In the genomic region with DNA sequence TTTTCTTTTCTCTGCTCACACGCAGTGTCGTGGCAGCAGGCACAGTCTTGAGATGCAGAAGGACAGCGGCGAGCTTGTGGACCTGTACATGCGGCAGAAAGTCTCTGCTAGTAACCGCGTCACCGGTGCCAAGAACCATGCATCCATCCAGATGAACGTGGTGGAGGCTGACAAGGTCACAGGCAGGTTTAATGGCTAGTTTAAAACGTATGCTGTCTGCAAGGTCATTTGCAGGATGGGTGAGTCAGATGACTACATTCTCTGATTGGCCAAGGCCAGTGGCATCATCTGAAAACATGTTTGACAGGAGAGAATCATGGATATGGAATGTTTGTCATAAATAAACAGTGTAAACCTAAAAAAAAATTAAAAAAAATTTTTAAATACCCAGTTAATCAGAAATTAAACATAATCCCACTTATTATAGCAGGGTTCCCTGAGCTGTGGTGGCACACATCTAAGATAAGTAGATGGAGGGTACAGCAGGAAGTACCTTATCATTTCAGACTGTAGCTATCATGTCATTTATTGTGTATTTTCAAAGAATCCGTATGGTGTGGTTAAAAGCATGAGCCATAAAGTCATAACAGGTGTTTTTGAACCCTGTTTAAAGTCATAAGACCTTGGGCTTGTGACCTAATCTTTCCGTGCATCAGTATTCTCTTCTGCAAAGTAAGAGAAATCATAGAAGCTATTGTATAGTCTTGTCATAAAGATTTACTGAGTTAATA, we compare ENCODE assay signal across 14 cellular contexts. TPM values are rescaled to one million over a fixed set of nuclear protein-coding genes. Genes with fewer than 3 reads are reported as not detected.
DNase-seq lines count a peak whose midpoint lies in the region; ATAC-seq and TF ChIP-seq lines count a peak whose summit lies in the region.
"Had no signal": no experiment of that assay in that cellular context is flagged by ENCODE, and none has a peak within 500 bp of the region (broad histone marks: within the 10 kb centered on the region; RNA-seq: fewer than 3 reads in every experiment).

No MANE protein-coding gene starts in this region.

- no peak overlapping the region for H3K56ac ChIP-seq in IMR-90 (ENCODE audit: extremely low read depth, insufficient read depth, low read length)

- ATAC-seq in IMR-90 (ENCODE audit: low read depth) = peak; percentile 64

- no TSS peak for BruUV-seq in IMR-90 (replicated peaks; lab: Mats Ljungman, UMichigan)

- H4K8ac ChIP-seq in IMR-90 (ENCODE audit: low read depth in 2 of 2, low read length in 2 of 2) = peak overlapping the region in 1 of 2 experiments; percentile 42; a peak in 2 of 4 replicates

- H2BK20ac ChIP-seq in IMR-90 (ENCODE audit: low read depth, low read length) = peak overlapping the region; percentile 57

- TF ChIP-seq POLR2A in IMR-90 (IDR thresholded peaks at IDR 0.05; ENCODE audit: low read depth, low read length) = no peak

- CTCF ChIA-PET in IMR-90 (lab: Yijun Ruan, JAX) = interaction anchor here (0.6 kb wide), 1 partner anchor 76 kb away, joined by 4 read pairs; no protein-coding TSS in a partner anchor

- H3K36me3 ChIP-seq in IMR-90 (ENCODE audit: control insufficient read depth, insufficient read depth, low read length) (no peaks in the 10 kb centered on the region), right atrium auricular region (no peaks in the 10 kb centered on the region)
- H3K36me3 ChIP-seq: BLaER1 had no signal

- H3K4ac ChIP-seq in IMR-90 (ENCODE audit: low read depth, low read length) = peak overlapping the region; percentile 81

- peak overlapping the region; percentile 26; the same call in 1 of the 2 replicates for H4K91ac ChIP-seq in IMR-90 (ENCODE audit: insufficient read depth, low read depth, low read length)

- peak overlapping the region; percentile 9; the same call in 1 of the 2 replicates for H3K4me2 ChIP-seq in IMR-90 (ENCODE audit: low read depth, low read length)
- H3K4me2 ChIP-seq: BLaER1 had no signal

- WGBS in IMR-90 (ENCODE audit: extremely low coverage in 2 of 2, insufficient read length in 1 of 2), 2 experiments = 74% methylated on average over 8 of the region's 12 CpGs; no CpG with 5 or more reads in 1 of the 2 experiments

- H4K20me1 ChIP-seq in IMR-90 (ENCODE audit: insufficient read depth, low read length) = no peaks in the 10 kb centered on the region
- H4K20me1 ChIP-seq: BLaER1 had no signal

- H3K23ac ChIP-seq in IMR-90 (ENCODE audit: low read depth, low read length) = 0 out of 2 replicates have a peak overlapping the region, but pooled peaks have one; percentile 12

- no peak overlapping the region for H2BK5ac ChIP-seq in IMR-90 (ENCODE audit: low read depth, low read length, poor library complexity, severe bottlenecking)

- H2BK15ac ChIP-seq in IMR-90 (ENCODE audit: low read depth, low read length) = no peak overlapping the region

- no peaks in the 10 kb centered on the region for H3K27me3 ChIP-seq in IMR-90 (ENCODE audit: control insufficient read depth, insufficient read depth, low read length)
- no peaks in the 10 kb centered on the region for H3K27me3 ChIP-seq in right atrium auricular region
- H3K27me3 ChIP-seq: BLaER1 had no signal

- no peak for TF ChIP-seq RAD21 in IMR-90 (IDR thresholded peaks at IDR 0.05; ENCODE audit: low read length)

- H3K9me3 ChIP-seq in IMR-90 (ENCODE audit: control insufficient read depth, insufficient read depth, low read length) (no peaks in the 10 kb centered on the region), right atrium auricular region (no peaks in the 10 kb centered on the region)
- H3K9me3 ChIP-seq: BLaER1 had no signal

- intact Hi-C loops in IMR-90 (cut with micrococcal nuclease) = no loop called here

- no peak overlapping the region for H3K9ac ChIP-seq in IMR-90 (ENCODE audit: low read depth, low read length)
- H3K9ac ChIP-seq: BLaER1 had no signal

- DNase-seq in AG10803 (ENCODE audit: low read depth) (peak; percentile 37), IMR-90 (peak; percentile 81), amniotic epithelial cell (ENCODE audit: low read depth) (peak; percentile 77), right atrium auricular region (ENCODE audit: low spot score) (no peak), occipital lobe (lab: John Stamatoyannopoulos, UW) (no peak), NAMALWA (ENCODE audit: low spot score) (no peak), HPDE6-E6E7 (ENCODE audit: extremely low spot score) (no peak), NCI-H526 treated with DMSO at 0.1 percent for 48 hours (lab: John Stamatoyannopoulos, UW) (no peak)
- DNase-seq: activated CD4-positive, alpha-beta T cell treated with anti-CD3 and anti-CD28 coated beads for 48 hours; activated effector memory CD4-positive, alpha-beta T cell treated with anti-CD3 and anti-CD28 coated beads, Interleukin-2, amount 50 U/mL, for 16 hours; caudate nucleus; NCI-H2029; stimulated activated CD4-positive, alpha-beta T cell treated with anti-CD3 and anti-CD28 coated beads, Interleukin-4, amount 100 ng/mL, for 24 hours had no signal

- H3K18ac ChIP-seq in IMR-90 (ENCODE audit: low read depth, low read length) = no peak overlapping the region; the same call in 1 of the 2 replicates

- H2AK5ac ChIP-seq in IMR-90 (ENCODE audit: low read depth, low read length) = peak overlapping the region; percentile 71; the same call in 1 of the 2 replicates

- H3K14ac ChIP-seq in IMR-90 (replicated peaks; ENCODE audit: low read depth, low read length) = peak overlapping the region; percentile 46

- H2AFZ ChIP-seq in IMR-90 (replicated peaks; ENCODE audit: low read length, poor library complexity) = peak overlapping the region; percentile 76

- 0 out of 4 replicates have a peak, but pooled peaks cover 0 to 3% of the 10 kb centered on the region in 2 experiments for H3K79me1 ChIP-seq in IMR-90 (ENCODE audit: low read depth in 1 of 2, low read length in 2 of 2)

- peak overlapping the region; percentile 73 for H2BK120ac ChIP-seq in IMR-90 (ENCODE audit: low read depth, low read length)

- H3K4me1 ChIP-seq in IMR-90 (ENCODE audit: control insufficient read depth, insufficient read depth, low read length) (peaks cover 9% of the 10 kb centered on the region), right atrium auricular region (peaks cover 0 to 20% of the 10 kb centered on the region in 2 donors)
- H3K4me1 ChIP-seq: BLaER1 had no signal

- no peak overlapping the region for H4K5ac ChIP-seq in IMR-90 (ENCODE audit: low read depth, low read length)

- no peak overlapping the region for H3K4me3 ChIP-seq in AG10803 (ENCODE audit: low read length)
- H3K4me3 ChIP-seq in IMR-90 (ENCODE audit: insufficient read depth, low read depth, low read length) = no peak overlapping the region
- H3K4me3 ChIP-seq in right atrium auricular region = no peak overlapping the region
- H3K4me3 ChIP-seq: BLaER1 had no signal

- peak overlapping the region; percentile 14; the same call in 1 of the 2 replicates for H3K27ac ChIP-seq in IMR-90 (ENCODE audit: insufficient read depth, low read length)
- H3K27ac ChIP-seq in right atrium auricular region = peak overlapping the region; percentile 10 to 63
- H3K27ac ChIP-seq: BLaER1 had no signal

- H2AK9ac ChIP-seq in IMR-90 (replicated peaks; ENCODE audit: low read depth, low read length, poor library complexity) = no peak overlapping the region

- dilution Hi-C loops in IMR-90 (cut with HindIII; ENCODE audit: low sequenced_read_pairs, unreplicated experiment) = no loop called here

- in situ Hi-C loops in IMR-90 (cut with MboI; ENCODE audit: low sequenced_read_pairs) = no loop called here

- TF ChIP-seq CTCF in AG10803 (conservative IDR thresholded peaks at IDR 0.05; ENCODE audit: low read length) (no peak), IMR-90 (conservative IDR thresholded peaks at IDR 0.05; ENCODE audit: low read depth, low read length) (no peak), right atrium auricular region (IDR thresholded peaks at IDR 0.05) (no peak)

- H3K9me1 ChIP-seq in IMR-90 (ENCODE audit: insufficient read depth, low read length) = peaks cover 3% of the 10 kb centered on the region

- POLR2A ChIA-PET in IMR-90 (lab: Charles Lee; ENCODE audit: unreplicated experiment) = no interaction called here

TF ChIP-seq in IMR-90, 13 proteins besides CTCF, POLR2A, EP300 and RAD21:
- TF ChIP-seq, protein P1, sequence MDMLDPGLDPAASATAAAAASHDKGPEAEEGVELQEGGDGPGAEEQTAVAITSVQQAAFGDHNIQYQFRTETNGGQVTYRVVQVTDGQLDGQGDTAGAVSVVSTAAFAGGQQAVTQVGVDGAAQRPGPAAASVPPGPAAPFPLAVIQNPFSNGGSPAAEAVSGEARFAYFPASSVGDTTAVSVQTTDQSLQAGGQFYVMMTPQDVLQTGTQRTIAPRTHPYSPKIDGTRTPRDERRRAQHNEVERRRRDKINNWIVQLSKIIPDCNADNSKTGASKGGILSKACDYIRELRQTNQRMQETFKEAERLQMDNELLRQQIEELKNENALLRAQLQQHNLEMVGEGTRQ (IDR thresholded peaks at IDR 0.05; ENCODE audit: low read depth, low read length) = no peak
- TF ChIP-seq RFX5 (IDR thresholded peaks at IDR 0.05; ENCODE audit: low read depth, low read length) (peak; percentile 43; the same call in 1 of the 2 replicates), MAZ (IDR thresholded peaks at IDR 0.05; ENCODE audit: borderline replicate concordance, low read depth, low read length) (no peak), SMC3 (IDR thresholded peaks at IDR 0.05; ENCODE audit: low read depth, low read length) (no peak), CEBPB (IDR thresholded peaks at IDR 0.05; ENCODE audit: low read depth, low read length) (no peak), MXI1 (IDR thresholded peaks at IDR 0.05; ENCODE audit: borderline replicate concordance, low read depth, low read length) (no peak), FOS (IDR thresholded peaks at IDR 0.05; ENCODE audit: low read depth, low read length) (no peak)

RNA-seq across cellular contexts. Expression of a gene that starts 7.5 kb away (rescaled TPM):
- total RNA-seq in IMR-90 (2012; rRNA removed) = 46.1 and 59.7 TPM in 2 replicates
- polyA plus RNA-seq in IMR-90 (2012; rRNA removed) = 14.3 and 15.8 TPM in 2 replicates
- 3.6 and 3.8 TPM in 2 replicates for polyA plus RNA-seq in IMR-90 (2012; cell fraction: cytosol; rRNA removed)
- polyA plus RNA-seq in IMR-90 (2012; cell fraction: nucleus; rRNA removed; ENCODE audit: low replicate concordance) = 7.6 and 39.7 TPM in 2 replicates
- 10 to 100 TPM; 43.6 to 52.6 TPM for total RNA-seq in right atrium auricular region
- 80.6 TPM for total RNA-seq in occipital lobe

Comparison
In these comparisons a context has a peak if more than half of its experiments do, and no peak if none do; other contexts are left out.
1. DNase-seq: peak in AG10803 (single experiment), IMR-90 (single experiment) and amniotic epithelial cell (single experiment); none in right atrium auricular region (single experiment), occipital lobe (single experiment), NAMALWA (single experiment), HPDE6-E6E7 (single experiment) and NCI-H526 treated with DMSO at 0.1 percent for 48 hours (single experiment).